ENCODE assay signal across 23 cellular contexts in genomic region chr2:70630761-70631160, GRCh38.
"Had no signal": no experiment of that assay in that cellular context is flagged by ENCODE, and none has a peak within 500 bp of the region (broad histone marks: within the 10 kb centered on the region; RNA-seq: fewer than 3 reads in every experiment).

No MANE protein-coding gene starts in this region.

- H3K27ac Mint-ChIP-seq: activated CD4-positive, alpha-beta memory T cell treated with anti-CD3 and anti-CD28 coated beads, Interleukin-2, amount 10 ng/mL, durations not matched to agents 7 days and 5 days; activated CD4-positive, alpha-beta T cell treated with anti-CD3 and anti-CD28 coated beads for 36 hours; activated naive CD4-positive, alpha-beta T cell treated with anti-CD3 and anti-CD28 coated beads, Interleukin-2, amount 50 U/mL, for 24 hours; activated T-cell treated with anti-CD3 and anti-CD28 coated beads, Interleukin-2, amount 50 U/mL, for 72 hours; activated T-helper 2 cell treated with anti-CD3 and anti-CD28 coated beads, Interferon-gamma antibody, Interleukin-2, Interleukin-4, amounts not matched to agents 10 μg/mL and 5 μg/mL and 100 μg/mL, durations not matched to agents 14 hours and 24 hours and 36 hours had no signal

- DNase-seq: activated CD4-positive, alpha-beta memory T cell treated with anti-CD3 and anti-CD28 coated beads, Interleukin-2, amount 10 ng/mL, durations not matched to agents 7 days and 5 days; activated CD4-positive, alpha-beta T cell treated with anti-CD3 and anti-CD28 coated beads for 36 hours; activated CD4-positive, alpha-beta T cell treated with anti-CD3 and anti-CD28 coated beads, Interleukin-2, amount 50 U/mL, for 1 hour; activated gamma-delta T cell treated with Interleukin-2 at 50 U/mL for 16 hours; activated T-cell treated with anti-CD3 and anti-CD28 coated beads, Interleukin-2, amount 50 U/mL, for 72 hours; aorta; caudate nucleus; colonic mucosa; MM.1S; NCI-H1105; NCI-H1436; NCI-H1694 treated with DMSO at 0.1 percent for 48 hours; NCI-H2029 treated with DMSO at 0.1 percent for 48 hours; NCI-H510A treated with DMSO at 0.1 percent for 48 hours; NCI-H69; NK-92 treated with Interleukin-12 subunit alpha and Interleukin-12 subunit beta, amount 100 ng/mL, for 24 hours; PC-9; SIG-M5; T-helper 1 cell; WERI-Rb-1 had no signal

- ATAC-seq: activated CD4-positive, alpha-beta T cell treated with anti-CD3 and anti-CD28 coated beads for 36 hours; activated T-cell treated with anti-CD3 and anti-CD28 coated beads, Interleukin-2, amount 50 U/mL, for 72 hours had no signal

- H3K27me3 ChIP-seq: breast epithelium, colonic mucosa had no signal

- H3K4me1 Mint-ChIP-seq: activated CD4-positive, alpha-beta memory T cell treated with anti-CD3 and anti-CD28 coated beads, Interleukin-2, amount 10 ng/mL, durations not matched to agents 7 days and 5 days; activated CD4-positive, alpha-beta T cell treated with anti-CD3 and anti-CD28 coated beads for 36 hours; activated naive CD4-positive, alpha-beta T cell treated with anti-CD3 and anti-CD28 coated beads, Interleukin-2, amount 50 U/mL, for 24 hours had no signal

- H2AFZ ChIP-seq: PC-9 had no signal

- H3K36me3 ChIP-seq: breast epithelium, colonic mucosa, WERI-Rb-1 had no signal

- H3K4me2 ChIP-seq: PC-9 had no signal

- H3K9me3 Mint-ChIP-seq: activated CD4-positive, alpha-beta memory T cell treated with anti-CD3 and anti-CD28 coated beads, Interleukin-2, amount 10 ng/mL, durations not matched to agents 7 days and 5 days; activated T-helper 2 cell treated with anti-CD3 and anti-CD28 coated beads, Interferon-gamma antibody, Interleukin-2, Interleukin-4, amounts not matched to agents 10 μg/mL and 5 μg/mL and 100 μg/mL, durations not matched to agents 14 hours and 24 hours and 36 hours had no signal

- H3K9me3 ChIP-seq: colonic mucosa had no signal

- H3K4me1 ChIP-seq: breast epithelium, colonic mucosa had no signal

- H3K27me3 Mint-ChIP-seq: activated naive CD4-positive, alpha-beta T cell treated with anti-CD3 and anti-CD28 coated beads, Interleukin-2, amount 50 U/mL, for 24 hours had no signal

- H3K4me3 ChIP-seq: breast epithelium, colonic mucosa, PC-9 had no signal

- H3K27ac ChIP-seq: breast epithelium, colonic mucosa, PC-9, WERI-Rb-1 had no signal

- H3K4me3 Mint-ChIP-seq: activated CD4-positive, alpha-beta memory T cell treated with anti-CD3 and anti-CD28 coated beads, Interleukin-2, amount 10 ng/mL, durations not matched to agents 7 days and 5 days; activated CD4-positive, alpha-beta T cell treated with anti-CD3 and anti-CD28 coated beads for 36 hours; activated naive CD4-positive, alpha-beta T cell treated with anti-CD3 and anti-CD28 coated beads, Interleukin-2, amount 50 U/mL, for 24 hours; activated T-cell treated with anti-CD3 and anti-CD28 coated beads, Interleukin-2, amount 50 U/mL, for 72 hours had no signal
